ENCODE assay signal across 9 cellular contexts in the genomic region with DNA sequence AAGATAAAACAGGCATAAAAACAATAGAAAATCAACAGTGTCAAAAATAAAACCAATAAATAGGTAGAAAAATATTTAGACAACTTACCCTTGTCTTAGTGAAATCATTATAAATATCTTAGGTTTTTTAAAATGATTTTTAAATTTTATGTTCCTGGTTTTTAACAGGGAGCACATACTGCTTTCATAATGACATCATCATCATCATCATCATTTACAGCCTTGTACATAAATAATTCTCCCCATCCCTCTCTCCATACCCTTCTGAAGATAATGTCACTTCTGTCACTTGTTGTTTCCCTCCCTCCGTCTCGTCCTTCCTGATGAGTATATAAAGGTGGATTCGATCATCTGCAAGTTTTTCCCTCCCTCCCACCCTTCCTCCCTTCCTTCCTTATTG. TPM values are rescaled to one million over a fixed set of nuclear protein-coding genes. Genes with fewer than 3 reads are reported as not detected.
"Had no signal": no experiment of that assay in that cellular context is flagged by ENCODE, and none has a peak within 500 bp of the region (broad histone marks: within the 10 kb centered on the region; RNA-seq: fewer than 3 reads in every experiment).

No MANE protein-coding gene starts in this region.

- DNase-seq: GDM1, GF-D8 had no signal

- FAIRE-seq: G401.6, GM12878, GM12891, GM12892, GM18507, GM19239 had no signal

- H3K4me3 ChIP-seq: GM12878 had no signal

- ATAC-seq: GM12878 had no signal

RNA-seq across cellular contexts. Expression of gene CDH9, which starts 56.6 kb away (rescaled TPM):
- total RNA-seq: G401, GM12878 had no signal
- polyA plus RNA-seq: GM12878 had no signal
